ENCODE assay signal across 8 cellular contexts in genomic region chr7:47581821-47582747, GRCh38. TPM values are rescaled to one million over a fixed set of nuclear protein-coding genes. Genes with fewer than 3 reads are reported as not detected.
A peak's percentile ranks its signal among the peaks of the same experiment; 100 is the strongest.
DNase-seq lines count a peak whose midpoint lies in the region; ATAC-seq and TF ChIP-seq lines count a peak whose summit lies in the region.

Gene TNS3, minus strand, starts transcription at chr7:47582111. Its CDS starts 142,475 bp downstream, at chr7:47439636.

- intact Hi-C loops in activated CD8-positive, alpha-beta T cell treated with anti-CD3 and anti-CD28 coated beads for 36 hours (cut with micrococcal nuclease) = no loop called here

- H3K9me3 Mint-ChIP-seq in nephron progenitor cell = peaks cover 12% of the 10 kb centered on the region
- peaks cover 0 to 1% (median 0%) of the 10 kb centered on the region in 6 donors for H3K9me3 Mint-ChIP-seq in immature natural killer cell
- H3K9me3 Mint-ChIP-seq in activated CD8-positive, alpha-beta T cell treated with anti-CD3 and anti-CD28 coated beads for 36 hours = no peaks in the 10 kb centered on the region

- H3K27me3 Mint-ChIP-seq in nephron progenitor cell (ENCODE audit: low read depth, poor library complexity) (peaks cover 25% of the 10 kb centered on the region), immature natural killer cell (ENCODE audit: low read depth in 3 of 3) (peaks cover 1 to 13% (median 13%) of the 10 kb centered on the region in 3 donors)
- peaks cover 23% of the 10 kb centered on the region for H3K27me3 Mint-ChIP-seq in activated CD8-positive, alpha-beta T cell treated with anti-CD3 and anti-CD28 coated beads for 36 hours

- H3K4me1 Mint-ChIP-seq in nephron progenitor cell (peaks cover 58% of the 10 kb centered on the region), immature natural killer cell (no peaks in the 10 kb centered on the region)
- H3K4me1 Mint-ChIP-seq in activated CD8-positive, alpha-beta T cell treated with anti-CD3 and anti-CD28 coated beads for 36 hours (ENCODE audit: low read depth) = peaks cover 5% of the 10 kb centered on the region

- H3K4me3 Mint-ChIP-seq in nephron progenitor cell = peak within 1 kb of the TSS; percentile 95
- H3K4me3 Mint-ChIP-seq in immature natural killer cell = peak within 1 kb of the TSS in 1 of 5 donors; percentile 46
- no peak within 1 kb of the TSS for H3K4me3 Mint-ChIP-seq in activated CD8-positive, alpha-beta T cell treated with anti-CD3 and anti-CD28 coated beads for 36 hours

- H3K36me3 Mint-ChIP-seq in nephron progenitor cell (ENCODE audit: low read depth) (peaks cover 11% of the 10 kb centered on the region), immature natural killer cell (peaks cover 0 to 9% (median 3%) of the 10 kb centered on the region in 3 donors)
- no peaks in the 10 kb centered on the region for H3K36me3 Mint-ChIP-seq in activated CD8-positive, alpha-beta T cell treated with anti-CD3 and anti-CD28 coated beads for 36 hours (ENCODE audit: low read depth)

- POLR2A ChIA-PET in RWPE1 (lab: Yijun Ruan, JAX; ENCODE audit: low non-redundant PET) = no interaction called here
- POLR2A ChIA-PET in activated CD8-positive, alpha-beta T cell treated with anti-CD3 and anti-CD28 coated beads for 36 hours (lab: Charles Lee) = no interaction called here

- peak within 1 kb of the TSS; percentile 87 for H3K27ac ChIP-seq in RWPE1

- peak within 1 kb of the TSS; percentile 93 for H3K4me3 ChIP-seq in fibroblast of the aortic adventitia (ENCODE audit: low read depth, low read length)

- TF ChIP-seq CTCF in RWPE1 (conservative IDR thresholded peaks at IDR 0.05; ENCODE audit: low read depth) (peak; percentile 78), fibroblast of the aortic adventitia (IDR thresholded peaks at IDR 0.05; ENCODE audit: insufficient read depth, low read length) (no peak), nephron progenitor cell (IDR thresholded peaks at IDR 0.05) (no peak)
- no peak for TF ChIP-seq CTCF in activated CD8-positive, alpha-beta T cell treated with anti-CD3 and anti-CD28 coated beads for 36 hours (IDR thresholded peaks at IDR 0.05)

- ATAC-seq in HG02852 (IDR thresholded peaks at IDR 0.05; ENCODE audit: unreplicated experiment) = no peak
- no peak for ATAC-seq in activated CD8-positive, alpha-beta T cell treated with anti-CD3 and anti-CD28 coated beads for 36 hours

- CTCF ChIA-PET in RWPE1 (lab: Yijun Ruan, JAX) = interaction anchor here (1.0 to 1.6 kb wide), 4 partner anchors 10 to 316 kb away, joined by 3 to 6 read pairs (median 6); no protein-coding TSS in a partner anchor
- CTCF ChIA-PET in activated CD8-positive, alpha-beta T cell treated with anti-CD3 and anti-CD28 coated beads for 36 hours (lab: Charles Lee) = no interaction called here

- peak; percentile 53 for DNase-seq in HCEC 1CT
- peak; percentile 60 for DNase-seq in RWPE1 (ENCODE audit: low spot score)
- peak; percentile 43 for DNase-seq in fibroblast of the aortic adventitia (ENCODE audit: low read depth)
- DNase-seq in nephron progenitor cell = peak; percentile 75
- DNase-seq in immature natural killer cell = no peak
- DNase-seq in activated T-cell treated with anti-CD3 and anti-CD28 coated beads, Interleukin-2, amount 50 U/mL, for 1 hour = no peak
- no peak for DNase-seq in activated CD8-positive, alpha-beta T cell treated with anti-CD3 and anti-CD28 coated beads for 36 hours

- peak within 1 kb of the TSS; percentile 42 for H3K27ac Mint-ChIP-seq in nephron progenitor cell
- no peak within 1 kb of the TSS for H3K27ac Mint-ChIP-seq in immature natural killer cell
- H3K27ac Mint-ChIP-seq in activated CD8-positive, alpha-beta T cell treated with anti-CD3 and anti-CD28 coated beads for 36 hours = no peak within 1 kb of the TSS

RNA-seq across cellular contexts. Expression of gene TNS3, which starts in this region (rescaled TPM):
- 7.1 and 28.3 TPM in 2 replicates for total RNA-seq in fibroblast of the aortic adventitia (ENCODE audit: low replicate concordance)
- under 1 TPM in 1 of 3 donors, not detected in 2; 0.19 TPM for polyA plus RNA-seq in immature natural killer cell
- under 1 TPM; 0.04 to 0.16 TPM for total RNA-seq in activated CD8-positive, alpha-beta T cell treated with anti-CD3 and anti-CD28 coated beads for 36 hours

Comparison
In these comparisons a context has a peak if more than half of its experiments do, and no peak if none do; other contexts are left out.
1. DNase-seq: peak in HCEC 1CT (single experiment), RWPE1 (single experiment), fibroblast of the aortic adventitia (single experiment) and nephron progenitor cell (single experiment); none in immature natural killer cell (0 of 3), activated T-cell treated with anti-CD3 and anti-CD28 coated beads, Interleukin-2, amount 50 U/mL, for 1 hour (single experiment) and activated CD8-positive, alpha-beta T cell treated with anti-CD3 and anti-CD28 coated beads for 36 hours (single experiment).